In genomic region chr19:34173145-34173956, GRCh38 we compare ENCODE assay signal across 1 cellular context.
TF ChIP-seq lines count a peak whose summit lies in the region.

No MANE protein-coding gene starts in this region.

TF ChIP-seq in HepG2, 621 proteins besides CTCF, POLR2A, EP300 and RAD21 (continued from another document and continues in another):
- peak; percentile 81; the same call in 1 of the 2 replicates for TF ChIP-seq CREB3 (CRISPR knock-in tag; IDR thresholded peaks at IDR 0.05)
- TF ChIP-seq SATB2 (CRISPR knock-in tag; IDR thresholded peaks at IDR 0.05): peak; percentile 80; the same call in 1 of the 2 replicates
- TF ChIP-seq RARA (CRISPR knock-in tag; IDR thresholded peaks at IDR 0.05): peak; percentile 68
- 0 out of 2 replicates have a peak, but pooled peaks have one; percentile 71 for TF ChIP-seq ZFAT (CRISPR knock-in tag; conservative IDR thresholded peaks at IDR 0.05)
- TF ChIP-seq ZBTB25 (CRISPR knock-in tag; IDR thresholded peaks at IDR 0.05): peak; percentile 80
- TF ChIP-seq CREB1 (IDR thresholded peaks at IDR 0.05): no peak
- 0 out of 2 replicates have a peak, but pooled peaks have one; percentile 53 for TF ChIP-seq CREB1 (CRISPR knock-in tag; IDR thresholded peaks at IDR 0.05)
- no peak for TF ChIP-seq IRF1 (CRISPR knock-in tag; IDR thresholded peaks at IDR 0.05; ENCODE audit: low read depth)
- TF ChIP-seq ZNF724P (CRISPR knock-in tag; IDR thresholded peaks at IDR 0.05; ENCODE audit: borderline replicate concordance): peak; percentile 54; the same call in 1 of the 2 replicates
- 0 out of 2 replicates have a peak, but pooled peaks have one; percentile 37 for TF ChIP-seq ZC3H13 (CRISPR knock-in tag; IDR thresholded peaks at IDR 0.05)
- no peak for TF ChIP-seq ZNF513 (CRISPR knock-in tag; conservative IDR thresholded peaks at IDR 0.05)
- TF ChIP-seq MIXL1 (CRISPR knock-in tag; IDR thresholded peaks at IDR 0.05): peak; percentile 77; the same call in 1 of the 2 replicates
- no peak for TF ChIP-seq ATRX (CRISPR knock-in tag; IDR thresholded peaks at IDR 0.05; ENCODE audit: borderline replicate concordance)
- peak; percentile 64 for TF ChIP-seq FOXC1 (CRISPR knock-in tag; IDR thresholded peaks at IDR 0.05; ENCODE audit: borderline replicate concordance)
- TF ChIP-seq RARG (CRISPR knock-in tag; IDR thresholded peaks at IDR 0.05; ENCODE audit: low read depth): no peak
- peak; percentile 73; the same call in 1 of the 2 replicates for TF ChIP-seq MLXIP (CRISPR knock-in tag; IDR thresholded peaks at IDR 0.05; ENCODE audit: borderline replicate concordance)
- peak; percentile 85 for TF ChIP-seq MAX (IDR thresholded peaks at IDR 0.05)
- no peak for TF ChIP-seq ZHX2 (IDR thresholded peaks at IDR 0.05; ENCODE audit: low read depth)
- peak; percentile 70; the same call in 1 of the 2 replicates for TF ChIP-seq ZHX2 (CRISPR knock-in tag; IDR thresholded peaks at IDR 0.05; ENCODE audit: borderline replicate concordance)
- TF ChIP-seq NONO (IDR thresholded peaks at IDR 0.05): no peak
- peak; percentile 40; the same call in 1 of the 2 replicates for TF ChIP-seq NONO (CRISPR knock-in tag; conservative IDR thresholded peaks at IDR 0.05)
- TF ChIP-seq YEATS4 (CRISPR knock-in tag; IDR thresholded peaks at IDR 0.05; ENCODE audit: borderline replicate concordance): peak; percentile 60; the same call in 1 of the 2 replicates
- peak; percentile 60; the same call in 1 of the 2 replicates for TF ChIP-seq ZMYM2 (CRISPR knock-in tag; IDR thresholded peaks at IDR 0.05)
- TF ChIP-seq BCL6 (CRISPR knock-in tag; IDR thresholded peaks at IDR 0.05): no peak
- peak; percentile 78 for TF ChIP-seq TFDP2 (CRISPR knock-in tag; IDR thresholded peaks at IDR 0.05)
- TF ChIP-seq NR2F6 (IDR thresholded peaks at IDR 0.05): peak; percentile 79
- TF ChIP-seq NR2F6 (CRISPR knock-in tag; IDR thresholded peaks at IDR 0.05): peak; percentile 81
- peak; percentile 63 for TF ChIP-seq ZGPAT (CRISPR knock-in tag; IDR thresholded peaks at IDR 0.05)
- TF ChIP-seq GATA4 (IDR thresholded peaks at IDR 0.05; ENCODE audit: borderline replicate concordance, low read depth): no peak
- peak in 1 of 2 experiments; percentile 78; a peak in 2 of 4 replicates for TF ChIP-seq KLF16 (CRISPR knock-in tag; IDR thresholded peaks at IDR 0.05)
- TF ChIP-seq HES4 (CRISPR knock-in tag; IDR thresholded peaks at IDR 0.05; ENCODE audit: borderline replicate concordance): no peak
- peak; percentile 32; the same call in 1 of the 2 replicates for TF ChIP-seq GFI1 (CRISPR knock-in tag; IDR thresholded peaks at IDR 0.05; ENCODE audit: borderline replicate concordance)
- TF ChIP-seq ZNF431 (CRISPR knock-in tag; IDR thresholded peaks at IDR 0.05; ENCODE audit: borderline replicate concordance, low read depth): no peak
- TF ChIP-seq ARID2 (CRISPR knock-in tag; IDR thresholded peaks at IDR 0.05; ENCODE audit: borderline replicate concordance): 0 out of 2 replicates have a peak, but pooled peaks have one; percentile 17
- TF ChIP-seq ZBTB26 (CRISPR knock-in tag; IDR thresholded peaks at IDR 0.05; ENCODE audit: borderline replicate concordance): peak; percentile 77; the same call in 1 of the 2 replicates
- peak; percentile 82; the same call in 1 of the 2 replicates for TF ChIP-seq SRY (CRISPR knock-in tag; IDR thresholded peaks at IDR 0.05)
- 0 out of 2 replicates have a peak, but pooled peaks have one; percentile 56 for TF ChIP-seq DMAP1 (CRISPR knock-in tag; IDR thresholded peaks at IDR 0.05)
- peak; percentile 51; the same call in 1 of the 2 replicates for TF ChIP-seq ZNF224 (CRISPR knock-in tag; IDR thresholded peaks at IDR 0.05)
- TF ChIP-seq KLF11 (CRISPR knock-in tag; IDR thresholded peaks at IDR 0.05): 0 out of 2 replicates have a peak, but pooled peaks have one; percentile 37
- TF ChIP-seq SOX6 (IDR thresholded peaks at IDR 0.05): no peak
- peak; percentile 69 for TF ChIP-seq SOX6 (CRISPR knock-in tag; IDR thresholded peaks at IDR 0.05)
- TF ChIP-seq ARNTL (CRISPR knock-in tag; IDR thresholded peaks at IDR 0.05): peak; percentile 57; the same call in 1 of the 2 replicates
- TF ChIP-seq SUZ12 (IDR thresholded peaks at IDR 0.05; ENCODE audit: low read depth, low read length): no peak
- 0 out of 2 replicates have a peak, but pooled peaks have one; percentile 8 for TF ChIP-seq TMF1 (CRISPR knock-in tag; IDR thresholded peaks at IDR 0.05; ENCODE audit: low read depth)
- TF ChIP-seq ZNF274 (CRISPR knock-in tag; IDR thresholded peaks at IDR 0.05): peak; percentile 75; the same call in 1 of the 2 replicates
- TF ChIP-seq SOX5 (CRISPR knock-in tag; IDR thresholded peaks at IDR 0.05; ENCODE audit: borderline replicate concordance): peak; percentile 45; the same call in 1 of the 2 replicates
